In the genomic region with DNA sequence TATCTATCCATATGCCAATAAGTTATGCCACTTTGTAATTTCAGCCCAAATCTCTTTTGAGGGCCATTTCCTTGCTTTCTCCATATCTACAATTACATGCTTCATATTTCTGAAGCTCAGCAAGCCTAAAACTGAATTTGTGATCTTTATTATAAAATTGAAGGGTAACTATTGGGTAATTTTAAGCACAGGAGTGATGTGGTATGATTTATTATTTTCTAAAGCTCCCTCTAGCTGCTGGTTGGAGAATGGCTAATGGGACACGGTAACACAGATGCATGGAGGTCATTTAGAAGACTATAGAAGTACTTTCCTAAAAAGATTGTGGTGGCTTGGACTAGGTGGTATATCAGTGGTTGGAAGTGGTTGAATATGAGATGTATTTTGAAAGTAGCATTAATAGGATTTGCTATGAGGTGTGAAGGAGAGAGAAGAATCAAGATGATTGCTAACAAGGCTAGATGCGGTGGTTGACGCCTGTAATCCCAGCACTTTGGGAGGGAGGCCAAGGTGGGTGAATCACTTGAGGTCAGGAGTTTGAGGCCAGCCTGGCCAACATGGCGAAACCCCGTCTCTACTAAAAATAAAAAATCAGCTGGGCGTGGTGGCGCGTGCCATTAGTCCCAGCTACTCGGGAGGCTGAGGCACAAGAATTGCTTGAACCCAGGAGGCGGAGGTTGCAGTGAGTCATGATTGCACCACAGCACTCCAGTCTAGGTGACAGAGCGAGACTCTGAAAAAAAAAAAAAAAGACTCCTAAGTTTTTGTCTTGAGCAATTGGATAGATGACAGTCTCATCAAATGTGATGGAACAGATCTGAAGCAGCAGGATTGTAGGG, we compare ENCODE assay signal across 1 cellular context.
TF ChIP-seq lines count a peak whose summit lies in the region.

No MANE protein-coding gene starts in this region.

TF ChIP-seq in K562, 482 proteins besides CTCF, POLR2A, EP300 and RAD21 (continues in another document):
- TF ChIP-seq ZBED1 (IDR thresholded peaks at IDR 0.05) (no peak), NCOA2 (IDR thresholded peaks at IDR 0.05; ENCODE audit: partially characterized antibody in 2 of 2) (peak in 1 of 2 experiments; percentile 16), TAL1 (IDR thresholded peaks at IDR 0.05) (no peak), ETS2 (tag; IDR thresholded peaks at IDR 0.05; ENCODE audit: borderline replicate concordance, poor library complexity, severe bottlenecking) (no peak), ASH1L (IDR thresholded peaks at IDR 0.05; ENCODE audit: borderline replicate concordance, low read depth, partially characterized antibody) (no peak), ZFP1 (CRISPR knock-in tag; IDR thresholded peaks at IDR 0.05) (no peak), ARHGAP35 (IDR thresholded peaks at IDR 0.05; ENCODE audit: partially characterized antibody) (no peak), ELF2 (CRISPR knock-in tag; IDR thresholded peaks at IDR 0.05) (no peak), BDP1 (IDR thresholded peaks at IDR 0.05; ENCODE audit: insufficient read depth, insufficient read length) (no peak), SIX5 (IDR thresholded peaks at IDR 0.05; ENCODE audit: borderline replicate concordance in 1 of 2, insufficient read depth in 1 of 2, low read depth in 1 of 2, low read length in 2 of 2) (no peak), RCOR1 (IDR thresholded peaks at IDR 0.05; ENCODE audit: borderline replicate concordance in 1 of 2, low read depth in 2 of 2, low read length in 2 of 2) (0 out of 4 replicates have a peak, but pooled peaks of 1 of the 2 experiments have one; percentile 16), ZNF57 (CRISPR knock-in tag; IDR thresholded peaks at IDR 0.05) (no peak), NFIC (IDR thresholded peaks at IDR 0.05) (peak; percentile 10; the same call in 1 of the 2 replicates), HNRNPLL (IDR thresholded peaks at IDR 0.05; ENCODE audit: low read depth, low read length, poor library complexity, severe bottlenecking) (no peak), ZNF584 (CRISPR knock-in tag; IDR thresholded peaks at IDR 0.05; ENCODE audit: low read depth) (no peak), MED1 (CRISPR knock-in tag; IDR thresholded peaks at IDR 0.05; ENCODE audit: borderline replicate concordance) (no peak), TAF9B (IDR thresholded peaks at IDR 0.05; ENCODE audit: partially characterized antibody) (peak; percentile 17), RBM34 (IDR thresholded peaks at IDR 0.05; ENCODE audit: borderline replicate concordance, insufficient read depth, low read length) (no peak), SRSF1 (IDR thresholded peaks at IDR 0.05; ENCODE audit: low read depth, low read length) (no peak), RBM25 (IDR thresholded peaks at IDR 0.05; ENCODE audit: low read depth, low read length, severe bottlenecking) (no peak), KLF10 (CRISPR knock-in tag; IDR thresholded peaks at IDR 0.05) (no peak), TBL1XR1 (IDR thresholded peaks at IDR 0.05; ENCODE audit: low read length in 2 of 2) (no peak), TRIM24 (IDR thresholded peaks at IDR 0.05) (peak in 1 of 2 experiments; percentile 11; a peak in 1 of 4 replicates), ATF7 (IDR thresholded peaks at IDR 0.05) (no peak), PRPF4 (IDR thresholded peaks at IDR 0.05; ENCODE audit: insufficient read depth, low read depth, low read length, poor library complexity, severe bottlenecking) (no peak), CHCHD3 (CRISPR knock-in tag; IDR thresholded peaks at IDR 0.05) (no peak), RBM22 (IDR thresholded peaks at IDR 0.05; ENCODE audit: low read depth, low read length, poor library complexity, severe bottlenecking) (no peak), ZNF699 (CRISPR knock-in tag; IDR thresholded peaks at IDR 0.05; ENCODE audit: insufficient replicate concordance) (no peak), MCM3 (IDR thresholded peaks at IDR 0.05) (no peak), ZNF583 (CRISPR knock-in tag; IDR thresholded peaks at IDR 0.05) (no peak), MTF1 (CRISPR knock-in tag; IDR thresholded peaks at IDR 0.05; ENCODE audit: borderline replicate concordance) (no peak), NCOR1 (IDR thresholded peaks at IDR 0.05) (no peak), DACH1 (IDR thresholded peaks at IDR 0.05; ENCODE audit: partially characterized antibody) (peak; percentile 48), BCL6 (CRISPR knock-in tag; IDR thresholded peaks at IDR 0.05) (no peak), MYC (IDR thresholded peaks at IDR 0.05; ENCODE audit: low read depth, low read length) (no peak), MYC (CRISPR knock-in tag; IDR thresholded peaks at IDR 0.05; ENCODE audit: borderline replicate concordance, low read depth) (no peak), PML (IDR thresholded peaks at IDR 0.05; ENCODE audit: low read length) (no peak)
- TF ChIP-seq, protein P1, sequence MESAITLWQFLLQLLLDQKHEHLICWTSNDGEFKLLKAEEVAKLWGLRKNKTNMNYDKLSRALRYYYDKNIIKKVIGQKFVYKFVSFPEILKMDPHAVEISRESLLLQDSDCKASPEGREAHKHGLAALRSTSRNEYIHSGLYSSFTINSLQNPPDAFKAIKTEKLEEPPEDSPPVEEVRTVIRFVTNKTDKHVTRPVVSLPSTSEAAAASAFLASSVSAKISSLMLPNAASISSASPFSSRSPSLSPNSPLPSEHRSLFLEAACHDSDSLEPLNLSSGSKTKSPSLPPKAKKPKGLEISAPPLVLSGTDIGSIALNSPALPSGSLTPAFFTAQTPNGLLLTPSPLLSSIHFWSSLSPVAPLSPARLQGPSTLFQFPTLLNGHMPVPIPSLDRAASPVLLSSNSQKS (CRISPR knock-in tag; IDR thresholded peaks at IDR 0.05): no peak
- TF ChIP-seq, protein P2, sequence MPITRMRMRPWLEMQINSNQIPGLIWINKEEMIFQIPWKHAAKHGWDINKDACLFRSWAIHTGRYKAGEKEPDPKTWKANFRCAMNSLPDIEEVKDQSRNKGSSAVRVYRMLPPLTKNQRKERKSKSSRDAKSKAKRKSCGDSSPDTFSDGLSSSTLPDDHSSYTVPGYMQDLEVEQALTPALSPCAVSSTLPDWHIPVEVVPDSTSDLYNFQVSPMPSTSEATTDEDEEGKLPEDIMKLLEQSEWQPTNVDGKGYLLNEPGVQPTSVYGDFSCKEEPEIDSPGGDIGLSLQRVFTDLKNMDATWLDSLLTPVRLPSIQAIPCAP (CRISPR knock-in tag; IDR thresholded peaks at IDR 0.05; ENCODE audit: borderline replicate concordance): no peak
- TF ChIP-seq, protein P3, sequence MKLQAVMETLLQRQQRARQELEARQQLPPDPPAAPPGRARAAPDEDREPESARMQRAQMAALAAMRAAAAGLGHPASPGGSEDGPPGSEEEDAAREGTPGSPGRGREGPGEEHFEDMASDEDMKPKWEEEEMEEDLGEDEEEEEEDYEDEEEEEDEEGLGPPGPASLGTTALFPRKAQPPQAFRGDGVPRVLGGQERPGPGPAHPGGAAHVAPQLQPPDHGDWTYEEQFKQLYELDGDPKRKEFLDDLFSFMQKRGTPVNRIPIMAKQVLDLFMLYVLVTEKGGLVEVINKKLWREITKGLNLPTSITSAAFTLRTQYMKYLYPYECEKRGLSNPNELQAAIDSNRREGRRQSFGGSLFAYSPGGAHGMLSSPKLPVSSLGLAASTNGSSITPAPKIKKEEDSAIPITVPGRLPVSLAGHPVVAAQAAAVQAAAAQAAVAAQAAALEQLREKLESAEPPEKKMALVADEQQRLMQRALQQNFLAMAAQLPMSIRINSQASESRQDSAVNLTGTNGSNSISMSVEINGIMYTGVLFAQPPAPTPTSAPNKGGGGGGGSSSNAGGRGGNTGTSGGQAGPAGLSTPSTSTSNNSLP (IDR thresholded peaks at IDR 0.05; ENCODE audit: borderline replicate concordance, low read depth, low read length): 0 out of 2 replicates have a peak, but pooled peaks have one; percentile 34
- TF ChIP-seq, protein P4, sequence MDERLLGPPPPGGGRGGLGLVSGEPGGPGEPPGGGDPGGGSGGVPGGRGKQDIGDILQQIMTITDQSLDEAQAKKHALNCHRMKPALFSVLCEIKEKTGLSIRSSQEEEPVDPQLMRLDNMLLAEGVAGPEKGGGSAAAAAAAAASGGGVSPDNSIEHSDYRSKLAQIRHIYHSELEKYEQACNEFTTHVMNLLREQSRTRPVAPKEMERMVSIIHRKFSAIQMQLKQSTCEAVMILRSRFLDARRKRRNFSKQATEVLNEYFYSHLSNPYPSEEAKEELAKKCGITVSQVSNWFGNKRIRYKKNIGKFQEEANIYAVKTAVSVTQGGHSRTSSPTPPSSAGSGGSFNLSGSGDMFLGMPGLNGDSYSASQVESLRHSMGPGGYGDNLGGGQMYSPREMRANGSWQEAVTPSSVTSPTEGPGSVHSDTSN (CRISPR knock-in tag; IDR thresholded peaks at IDR 0.05; ENCODE audit: low read depth): no peak
- TF ChIP-seq, protein P4 (tag; conservative IDR thresholded peaks at IDR 0.05; ENCODE audit: low read depth): peak; percentile 86
- TF ChIP-seq, protein P5, sequence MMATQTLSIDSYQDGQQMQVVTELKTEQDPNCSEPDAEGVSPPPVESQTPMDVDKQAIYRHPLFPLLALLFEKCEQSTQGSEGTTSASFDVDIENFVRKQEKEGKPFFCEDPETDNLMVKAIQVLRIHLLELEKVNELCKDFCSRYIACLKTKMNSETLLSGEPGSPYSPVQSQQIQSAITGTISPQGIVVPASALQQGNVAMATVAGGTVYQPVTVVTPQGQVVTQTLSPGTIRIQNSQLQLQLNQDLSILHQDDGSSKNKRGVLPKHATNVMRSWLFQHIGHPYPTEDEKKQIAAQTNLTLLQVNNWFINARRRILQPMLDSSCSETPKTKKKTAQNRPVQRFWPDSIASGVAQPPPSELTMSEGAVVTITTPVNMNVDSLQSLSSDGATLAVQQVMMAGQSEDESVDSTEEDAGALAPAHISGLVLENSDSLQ (IDR thresholded peaks at IDR 0.05): peak; percentile 80
- TF ChIP-seq, protein P6, sequence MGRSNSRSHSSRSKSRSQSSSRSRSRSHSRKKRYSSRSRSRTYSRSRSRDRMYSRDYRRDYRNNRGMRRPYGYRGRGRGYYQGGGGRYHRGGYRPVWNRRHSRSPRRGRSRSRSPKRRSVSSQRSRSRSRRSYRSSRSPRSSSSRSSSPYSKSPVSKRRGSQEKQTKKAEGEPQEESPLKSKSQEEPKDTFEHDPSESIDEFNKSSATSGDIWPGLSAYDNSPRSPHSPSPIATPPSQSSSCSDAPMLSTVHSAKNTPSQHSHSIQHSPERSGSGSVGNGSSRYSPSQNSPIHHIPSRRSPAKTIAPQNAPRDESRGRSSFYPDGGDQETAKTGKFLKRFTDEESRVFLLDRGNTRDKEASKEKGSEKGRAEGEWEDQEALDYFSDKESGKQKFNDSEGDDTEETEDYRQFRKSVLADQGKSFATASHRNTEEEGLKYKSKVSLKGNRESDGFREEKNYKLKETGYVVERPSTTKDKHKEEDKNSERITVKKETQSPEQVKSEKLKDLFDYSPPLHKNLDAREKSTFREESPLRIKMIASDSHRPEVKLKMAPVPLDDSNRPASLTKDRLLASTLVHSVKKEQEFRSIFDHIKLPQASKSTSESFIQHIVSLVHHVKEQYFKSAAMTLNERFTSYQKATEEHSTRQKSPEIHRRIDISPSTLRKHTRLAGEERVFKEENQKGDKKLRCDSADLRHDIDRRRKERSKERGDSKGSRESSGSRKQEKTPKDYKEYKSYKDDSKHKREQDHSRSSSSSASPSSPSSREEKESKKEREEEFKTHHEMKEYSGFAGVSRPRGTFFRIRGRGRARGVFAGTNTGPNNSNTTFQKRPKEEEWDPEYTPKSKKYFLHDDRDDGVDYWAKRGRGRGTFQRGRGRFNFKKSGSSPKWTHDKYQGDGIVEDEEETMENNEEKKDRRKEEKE (IDR thresholded peaks at IDR 0.05; ENCODE audit: borderline replicate concordance in 1 of 2, control insufficient read depth in 1 of 2, low read depth in 2 of 2, low read length in 1 of 2): no peak
- TF ChIP-seq, protein P7, sequence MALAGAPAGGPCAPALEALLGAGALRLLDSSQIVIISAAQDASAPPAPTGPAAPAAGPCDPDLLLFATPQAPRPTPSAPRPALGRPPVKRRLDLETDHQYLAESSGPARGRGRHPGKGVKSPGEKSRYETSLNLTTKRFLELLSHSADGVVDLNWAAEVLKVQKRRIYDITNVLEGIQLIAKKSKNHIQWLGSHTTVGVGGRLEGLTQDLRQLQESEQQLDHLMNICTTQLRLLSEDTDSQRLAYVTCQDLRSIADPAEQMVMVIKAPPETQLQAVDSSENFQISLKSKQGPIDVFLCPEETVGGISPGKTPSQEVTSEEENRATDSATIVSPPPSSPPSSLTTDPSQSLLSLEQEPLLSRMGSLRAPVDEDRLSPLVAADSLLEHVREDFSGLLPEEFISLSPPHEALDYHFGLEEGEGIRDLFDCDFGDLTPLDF (CRISPR knock-in tag; IDR thresholded peaks at IDR 0.05): no peak
